In the genomic region with DNA sequence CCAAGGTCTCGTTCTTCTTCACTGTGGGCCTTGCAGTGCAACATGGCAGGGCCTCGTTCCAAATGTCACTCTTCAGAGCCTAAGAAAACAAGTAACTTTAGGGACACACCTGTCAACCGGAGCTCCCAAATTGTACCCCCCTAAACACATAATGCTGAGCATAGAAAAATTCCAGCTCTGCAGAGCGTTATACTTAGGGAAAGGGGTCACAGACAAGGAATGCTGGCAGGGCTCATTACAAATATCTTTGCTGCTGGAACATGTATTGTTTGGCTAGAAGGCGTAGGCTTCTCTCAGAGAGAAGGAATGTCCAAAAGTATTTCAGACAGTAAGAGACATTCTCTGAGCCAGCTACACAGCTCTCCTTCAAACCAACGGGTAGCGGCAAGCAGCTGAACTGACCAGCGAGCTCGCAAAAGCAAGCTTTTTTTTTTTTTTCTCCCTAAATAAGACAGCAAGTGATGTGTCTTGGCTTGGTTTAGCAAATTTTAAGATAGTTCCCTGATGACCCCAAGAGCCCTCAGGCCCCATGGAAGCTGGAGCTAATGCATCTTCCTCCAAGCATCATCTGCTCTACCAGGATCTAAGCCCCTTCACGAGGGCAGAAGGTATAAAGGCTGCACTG, we compare ENCODE assay signal across 9 cellular contexts. TPM values are rescaled to one million over a fixed set of nuclear protein-coding genes. Genes with fewer than 3 reads are reported as not detected.
A peak's percentile ranks its signal among the peaks of the same experiment; 100 is the strongest.
DNase-seq lines count a peak whose midpoint lies in the region; ATAC-seq, FAIRE-seq and TF ChIP-seq lines count a peak whose summit lies in the region.
"Had no signal": no experiment of that assay in that cellular context is flagged by ENCODE, and none has a peak within 500 bp of the region (broad histone marks: within the 10 kb centered on the region; RNA-seq: fewer than 3 reads in every experiment).

No MANE protein-coding gene starts in this region.

- peaks cover 95% of the 10 kb centered on the region for H3K4me1 Mint-ChIP-seq in HFFc6 (ENCODE audit: low read depth)
- peaks cover 51% of the 10 kb centered on the region for H3K4me1 Mint-ChIP-seq in MCF 10A (ENCODE audit: insufficient read depth, unreplicated experiment)
- H3K4me1 Mint-ChIP-seq in stimulated activated naive CD8-positive, alpha-beta T cell treated with anti-CD3 and anti-CD28 coated beads, Interleukin-15, amount 100 ng/mL, for 72 hours, result peaks cover 71% of the 10 kb centered on the region

- no peaks in the 10 kb centered on the region for H3K9me3 Mint-ChIP-seq in HFFc6
- H3K9me3 Mint-ChIP-seq in MCF 10A (ENCODE audit: unreplicated experiment), result no peaks in the 10 kb centered on the region
- no peaks in the 10 kb centered on the region for H3K9me3 Mint-ChIP-seq in stimulated activated naive CD8-positive, alpha-beta T cell treated with anti-CD3 and anti-CD28 coated beads, Interleukin-15, amount 100 ng/mL, for 72 hours
- H3K9me3 Mint-ChIP-seq: T-helper 1 cell treated with Interleukin-12 subunit alpha and Interleukin-12 subunit beta and Interleukin-4 antibody, amounts not matched to agents 30 μg/mL and 1 μg/mL, for 36 hours had no signal

- H3K27me3 Mint-ChIP-seq in HFFc6 (ENCODE audit: insufficient read depth) (peaks cover 4% of the 10 kb centered on the region), MCF 10A (ENCODE audit: insufficient read depth, unreplicated experiment) (no peaks in the 10 kb centered on the region)
- no peaks in the 10 kb centered on the region for H3K27me3 Mint-ChIP-seq in stimulated activated naive CD8-positive, alpha-beta T cell treated with anti-CD3 and anti-CD28 coated beads, Interleukin-15, amount 100 ng/mL, for 72 hours

- H3K9me1 ChIP-seq in keratinocyte (ENCODE audit: control insufficient read depth, extremely low read depth, insufficient read depth, low read length), result no peaks in the 10 kb centered on the region

- no TSS peak for BruUV-seq in MCF 10A (replicated peaks; lab: Mats Ljungman, UMichigan)

- peaks cover 70% of the 10 kb centered on the region for H3K79me2 ChIP-seq in keratinocyte (ENCODE audit: control insufficient read depth, insufficient read depth, low read length)

- peak overlapping the region; percentile 90 for H3K4me2 ChIP-seq in keratinocyte (ENCODE audit: control insufficient read depth, extremely low read depth, insufficient read depth, low read depth, low read length)

- dilution Hi-C loops in keratinocyte (cut with MboI; ENCODE audit: extremely low pct_ligation_motif_present, low sequenced_read_pairs), result no loop called here

- intact Hi-C loops in MCF 10A (cut with micrococcal nuclease), result no loop called here

- no peak overlapping the region for H2AFZ ChIP-seq in keratinocyte (ENCODE audit: control insufficient read depth, low read length)

- CTCF ChIA-PET in MCF 10A (lab: Yijun Ruan, JAX), result interaction anchor here (0.6 to 1.9 kb wide), 8 partner anchors 9 to 255 kb away, joined by 3 to 8 read pairs (median 4); no protein-coding TSS in a partner anchor

- no peaks in the 10 kb centered on the region for H3K9me3 ChIP-seq in keratinocyte (ENCODE audit: control insufficient read depth, low read depth, low read length)

- H3K27ac ChIP-seq in keratinocyte (ENCODE audit: control insufficient read depth, insufficient read depth, low read length), result peak overlapping the region; percentile 90

- TF ChIP-seq CTCF in HFFc6 (IDR thresholded peaks at IDR 0.05), result no peak
- TF ChIP-seq CTCF in MCF 10A (IDR thresholded peaks at IDR 0.05; ENCODE audit: unreplicated experiment), result no peak
- TF ChIP-seq CTCF in keratinocyte (optimal IDR thresholded peaks at IDR 0.05 in 1 of 3, IDR thresholded peaks at IDR 0.05 in 1 of 3, conservative IDR thresholded peaks at IDR 0.05 in 1 of 3; ENCODE audit: extremely low read depth in 1 of 3, insufficient read depth in 2 of 3, low read length in 3 of 3), result no peak

- POLR2A ChIA-PET in MCF 10A (lab: Yijun Ruan, JAX), result interaction anchor here (0.6 to 2.4 kb wide), 9 partner anchors 9 to 272 kb away, joined by 3 to 11 read pairs (median 6); a partner anchor contains a TSS

- peak; percentile 52 for FAIRE-seq in keratinocyte (lab: Jason Lieb, UNC)

- H3K36me3 ChIP-seq in keratinocyte (ENCODE audit: control insufficient read depth in 2 of 2, extremely low read depth in 1 of 2, insufficient read depth in 2 of 2, low read length in 2 of 2), result peaks cover 18 to 56% of the 10 kb centered on the region in 2 experiments

- DNase-seq in HFFc6 (peak; percentile 85), MCF 10A (ENCODE audit: unreplicated experiment) (peak; percentile 45), keratinocyte (ENCODE audit: low read depth, low spot score) (no peak), stromal cell of bone marrow (ENCODE audit: low read depth) (peak; percentile 80), NOMO-1 (lab: John Stamatoyannopoulos, UW; ENCODE audit: unreplicated experiment in 2 of 2) (no peak), ureter (ENCODE audit: low spot score) (no peak), amygdala (lab: John Stamatoyannopoulos, UW) (no peak)
- DNase-seq in stimulated activated naive CD8-positive, alpha-beta T cell treated with anti-CD3 and anti-CD28 coated beads, Interleukin-15, amount 100 ng/mL, for 72 hours, result no peak

- peak overlapping the region; percentile 99 for H3K27ac Mint-ChIP-seq in HFFc6
- peak overlapping the region; percentile 83 for H3K27ac Mint-ChIP-seq in MCF 10A (ENCODE audit: low read depth, unreplicated experiment)
- no peak overlapping the region for H3K27ac Mint-ChIP-seq in stimulated activated naive CD8-positive, alpha-beta T cell treated with anti-CD3 and anti-CD28 coated beads, Interleukin-15, amount 100 ng/mL, for 72 hours
- H3K27ac Mint-ChIP-seq: T-helper 1 cell treated with Interleukin-12 subunit alpha and Interleukin-12 subunit beta and Interleukin-4 antibody, amounts not matched to agents 30 μg/mL and 1 μg/mL, for 36 hours had no signal

- H3K4me3 Mint-ChIP-seq in HFFc6, result peak overlapping the region; percentile 87
- H3K4me3 Mint-ChIP-seq in MCF 10A (ENCODE audit: unreplicated experiment), result peak overlapping the region; percentile 54
- no peak overlapping the region for H3K4me3 Mint-ChIP-seq in stimulated activated naive CD8-positive, alpha-beta T cell treated with anti-CD3 and anti-CD28 coated beads, Interleukin-15, amount 100 ng/mL, for 72 hours
- H3K4me3 Mint-ChIP-seq: T-helper 1 cell treated with Interleukin-12 subunit alpha and Interleukin-12 subunit beta and Interleukin-4 antibody, amounts not matched to agents 30 μg/mL and 1 μg/mL, for 36 hours had no signal

- no peak for ATAC-seq in stimulated activated naive CD8-positive, alpha-beta T cell treated with anti-CD3 and anti-CD28 coated beads, Interleukin-15, amount 100 ng/mL, for 72 hours

- H4K20me1 ChIP-seq in keratinocyte (ENCODE audit: control insufficient read depth, extremely low read depth, insufficient read depth, low read length), result no peaks in the 10 kb centered on the region

- H3K36me3 Mint-ChIP-seq in HFFc6 (ENCODE audit: low read depth), result peaks cover 74% of the 10 kb centered on the region
- peaks cover 21% of the 10 kb centered on the region for H3K36me3 Mint-ChIP-seq in MCF 10A (ENCODE audit: insufficient read depth, unreplicated experiment)

- no peaks in the 10 kb centered on the region for H3K27me3 ChIP-seq in keratinocyte (ENCODE audit: control insufficient read depth, extremely low read depth, insufficient read depth, low read length)

- H3K9ac ChIP-seq in keratinocyte (ENCODE audit: control insufficient read depth, extremely low read depth, insufficient read depth, low read length), result peak overlapping the region; percentile 73

- H3K4me3 ChIP-seq in keratinocyte (ENCODE audit: control insufficient read depth in 2 of 3, extremely low read depth in 1 of 3, insufficient read depth in 2 of 3, low read depth in 1 of 3, low read length in 3 of 3), result peak overlapping the region in 2 of 3 experiments; percentile 53 to 59

- H3K4me1 ChIP-seq in keratinocyte (ENCODE audit: control insufficient read depth, extremely low read depth, insufficient read depth, low read length), result peaks cover 56% of the 10 kb centered on the region

RNA-seq across cellular contexts. Expression of a gene that starts 24.5 kb away (rescaled TPM):
- 10 to 100 TPM; 75.8 to 96.2 (median 79.1) TPM for total RNA-seq in HFFc6 (2021; fragmentation: NEBNext Ultra II Directional; extraction: Animal tissue kit (Norgen Biotek cat#: 25700))
- total RNA-seq in MCF 10A (2022), result 33.4 and 41.4 TPM in 2 replicates
- 16.4 to 23.6 TPM (median 21.2 TPM) in 3 replicates for polyA plus RNA-seq in keratinocyte
- 12.4 TPM for polyA plus RNA-seq in keratinocyte (2011; ENCODE audit: low read depth)
- 17.3 and 21.4 TPM in 2 replicates for polyA plus RNA-seq in keratinocyte (2011; cell fraction: cytosol; rRNA removed)
- 37.1 and 57.1 TPM in 2 replicates for polyA plus RNA-seq in keratinocyte (2011; cell fraction: nucleus; rRNA removed)
- polyA plus RNA-seq in keratinocyte (2012; ENCODE audit: low replicate concordance), result 11.1 and 24.4 TPM in 2 replicates
- 30.7 to 64.1 TPM (median 44.2 TPM) in 3 replicates for polyA minus RNA-seq in keratinocyte
- polyA minus RNA-seq in keratinocyte (2011; cell fraction: cytosol; rRNA and poly(A)+ RNA removed), result 20.3 TPM
- polyA minus RNA-seq in keratinocyte (2011; cell fraction: nucleus; rRNA and poly(A)+ RNA removed), result 36.5 and 76.2 TPM in 2 replicates
- 52.0 TPM for total RNA-seq in ureter

RNA-seq across cellular contexts. Expression of a gene that starts 47.0 kb away (rescaled TPM):
- not detected for total RNA-seq in HFFc6 (2021; fragmentation: NEBNext Ultra II Directional; extraction: Animal tissue kit (Norgen Biotek cat#: 25700))
- total RNA-seq in MCF 10A (2022), result not detected in 2 replicates
- polyA plus RNA-seq in keratinocyte, result not detected in 3 replicates
- not detected for polyA plus RNA-seq in keratinocyte (2011; ENCODE audit: low read depth)
- not detected in 2 replicates for polyA plus RNA-seq in keratinocyte (2011; cell fraction: cytosol; rRNA removed)
- not detected in 2 replicates for polyA plus RNA-seq in keratinocyte (2011; cell fraction: nucleus; rRNA removed)
- not detected in 2 replicates for polyA plus RNA-seq in keratinocyte (2012; ENCODE audit: low replicate concordance)
- polyA minus RNA-seq in keratinocyte, result not detected in 3 replicates
- not detected for polyA minus RNA-seq in keratinocyte (2011; cell fraction: cytosol; rRNA and poly(A)+ RNA removed)
- polyA minus RNA-seq in keratinocyte (2011; cell fraction: nucleus; rRNA and poly(A)+ RNA removed), result not detected in 2 replicates
- total RNA-seq in ureter, result not detected

Comparison
In these comparisons a context has a peak if more than half of its experiments do, and no peak if none do; other contexts are left out.
1. DNase-seq: peak in HFFc6 (single experiment), MCF 10A (single experiment) and stromal cell of bone marrow (single experiment); none in keratinocyte (single experiment), NOMO-1 (0 of 2), stimulated activated naive CD8-positive, alpha-beta T cell treated with anti-CD3 and anti-CD28 coated beads, Interleukin-15, amount 100 ng/mL, for 72 hours (0 of 2), ureter (single experiment) and amygdala (0 of 56).
2. H3K27ac Mint-ChIP-seq: peak in HFFc6 (single experiment) and MCF 10A (single experiment); none in stimulated activated naive CD8-positive, alpha-beta T cell treated with anti-CD3 and anti-CD28 coated beads, Interleukin-15, amount 100 ng/mL, for 72 hours (0 of 2).
3. H3K4me3 Mint-ChIP-seq: peak in HFFc6 (single experiment) and MCF 10A (single experiment); none in stimulated activated naive CD8-positive, alpha-beta T cell treated with anti-CD3 and anti-CD28 coated beads, Interleukin-15, amount 100 ng/mL, for 72 hours (0 of 2).